1 cellular context compared by ENCODE assay signal in the genomic region with DNA sequence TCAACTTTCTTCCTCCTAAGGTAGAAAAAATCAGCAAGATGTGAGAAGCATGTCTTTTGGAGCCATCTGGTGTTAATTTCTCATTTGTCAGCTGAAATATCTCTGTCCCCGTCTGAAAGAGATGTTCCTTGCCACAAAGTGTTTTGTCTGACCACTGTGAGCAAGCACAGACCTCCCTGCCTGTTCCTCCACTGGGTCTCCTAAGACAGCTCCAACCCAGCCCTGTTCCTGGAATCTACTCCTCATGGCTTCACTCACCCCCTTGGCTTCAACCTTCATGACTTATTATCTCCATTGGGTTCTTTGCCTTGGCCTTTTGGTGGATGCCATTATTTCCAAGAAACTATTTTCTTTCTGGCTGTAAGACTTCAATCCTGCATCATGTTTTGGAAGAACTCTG.
TF ChIP-seq lines count a peak whose summit lies in the region.

No MANE protein-coding gene starts in this region.

TF ChIP-seq in SK-N-SH, 30 proteins besides CTCF, POLR2A, EP300 and RAD21 (continued from another document):
- no peak for TF ChIP-seq IRF3 (IDR thresholded peaks at IDR 0.05; ENCODE audit: low read depth, low read length)
- no peak for TF ChIP-seq ELF1 (IDR thresholded peaks at IDR 0.05)
- no peak for TF ChIP-seq RXRA (IDR thresholded peaks at IDR 0.05; ENCODE audit: borderline replicate concordance, low read depth)
- TF ChIP-seq RCOR1 (IDR thresholded peaks at IDR 0.05; ENCODE audit: low read length) = no peak
- TF ChIP-seq SMC3 (IDR thresholded peaks at IDR 0.05; ENCODE audit: low read depth, low read length) = no peak
- TF ChIP-seq USF1 (IDR thresholded peaks at IDR 0.05; ENCODE audit: borderline replicate concordance, low read depth) = no peak
- no peak for TF ChIP-seq NFIC (IDR thresholded peaks at IDR 0.05; ENCODE audit: borderline replicate concordance)
- TF ChIP-seq NRF1 (IDR thresholded peaks at IDR 0.05; ENCODE audit: low read depth, low read length) = no peak
- TF ChIP-seq, protein P1, sequence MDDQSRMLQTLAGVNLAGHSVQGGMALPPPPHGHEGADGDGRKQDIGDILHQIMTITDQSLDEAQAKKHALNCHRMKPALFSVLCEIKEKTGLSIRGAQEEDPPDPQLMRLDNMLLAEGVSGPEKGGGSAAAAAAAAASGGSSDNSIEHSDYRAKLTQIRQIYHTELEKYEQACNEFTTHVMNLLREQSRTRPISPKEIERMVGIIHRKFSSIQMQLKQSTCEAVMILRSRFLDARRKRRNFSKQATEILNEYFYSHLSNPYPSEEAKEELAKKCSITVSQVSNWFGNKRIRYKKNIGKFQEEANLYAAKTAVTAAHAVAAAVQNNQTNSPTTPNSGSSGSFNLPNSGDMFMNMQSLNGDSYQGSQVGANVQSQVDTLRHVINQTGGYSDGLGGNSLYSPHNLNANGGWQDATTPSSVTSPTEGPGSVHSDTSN (IDR thresholded peaks at IDR 0.05) = no peak
- no peak for TF ChIP-seq GABPA (IDR thresholded peaks at IDR 0.05; ENCODE audit: low read depth)
- no peak for TF ChIP-seq FOXM1 (IDR thresholded peaks at IDR 0.05; ENCODE audit: low read depth)
- no peak for TF ChIP-seq TAF1 (IDR thresholded peaks at IDR 0.05; ENCODE audit: borderline replicate concordance, low read depth, low read length)
- TF ChIP-seq REST (IDR thresholded peaks at IDR 0.05; ENCODE audit: low read depth, low read length) = no peak
- TF ChIP-seq FOSL2 (IDR thresholded peaks at IDR 0.05; ENCODE audit: borderline replicate concordance, low read depth) = no peak
- no peak for TF ChIP-seq JUND (IDR thresholded peaks at IDR 0.05)
